In the genomic region with DNA sequence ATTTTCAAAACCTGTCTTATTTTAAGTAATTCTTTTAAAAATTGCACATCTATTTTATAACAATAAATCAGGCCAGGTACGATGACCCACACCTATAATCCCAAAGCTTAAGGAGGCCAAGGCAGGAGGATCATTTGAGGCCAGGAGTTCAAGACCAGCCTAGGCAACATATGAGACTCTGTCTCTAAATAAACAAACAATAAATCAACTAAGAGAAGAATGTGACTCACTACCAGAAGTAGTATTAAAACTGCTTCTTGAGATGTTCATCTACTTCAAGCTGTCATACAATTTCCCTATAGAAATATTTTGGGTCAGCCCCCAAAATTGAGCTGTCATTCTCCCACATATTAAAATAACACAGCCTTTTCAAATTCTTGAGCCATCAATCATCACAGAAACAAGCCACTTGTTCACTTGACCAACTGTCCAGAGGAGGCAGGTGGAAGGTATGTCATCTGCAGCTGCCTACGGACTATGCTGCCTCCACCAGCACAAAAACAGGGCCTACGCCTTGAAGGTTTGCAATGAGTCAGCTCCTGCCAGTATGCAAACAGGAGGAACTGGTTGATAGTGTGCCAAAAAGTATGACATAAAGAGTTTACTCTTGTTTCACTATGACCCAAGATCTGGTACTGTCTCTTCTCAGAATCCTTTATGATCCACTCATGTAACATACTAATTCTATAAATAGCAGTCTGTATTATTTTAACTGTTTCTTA, we compare ENCODE assay signal across 8 cellular contexts. TPM values are rescaled to one million over a fixed set of nuclear protein-coding genes. Genes with fewer than 3 reads are reported as not detected.
DNase-seq lines count a peak whose midpoint lies in the region; ATAC-seq and TF ChIP-seq lines count a peak whose summit lies in the region.

No MANE protein-coding gene starts in this region.

- H3K27ac ChIP-seq in PC-3 (ENCODE audit: low read length) (peak overlapping the region; percentile 63), breast epithelium (peak overlapping the region; percentile 30 to 68), osteoblast (ENCODE audit: low read depth, low read length) (peak overlapping the region; percentile 51)
- H3K27ac ChIP-seq in effector memory CD4-positive, alpha-beta T cell (ENCODE audit: insufficient read depth, low read length, poor library complexity, severe bottlenecking) = no peak overlapping the region

- H3K9me3 ChIP-seq in PC-3 (ENCODE audit: low read length) (no peaks in the 10 kb centered on the region), breast epithelium (no peaks in the 10 kb centered on the region), osteoblast (ENCODE audit: low read depth, low read length) (no peaks in the 10 kb centered on the region)
- H3K9me3 ChIP-seq in effector memory CD4-positive, alpha-beta T cell (ENCODE audit: control insufficient read depth, low read length) = no peaks in the 10 kb centered on the region

- peaks cover 23% of the 10 kb centered on the region for H3K4me1 ChIP-seq in PC-3 (ENCODE audit: insufficient read depth, low read length)
- no peaks in the 10 kb centered on the region for H3K4me1 ChIP-seq in breast epithelium
- H3K4me1 ChIP-seq in osteoblast (ENCODE audit: insufficient read depth, low read length) = peaks cover 10% of the 10 kb centered on the region
- H3K4me1 ChIP-seq in effector memory CD4-positive, alpha-beta T cell (ENCODE audit: control insufficient read depth, insufficient read depth, low read length, poor library complexity, severe bottlenecking) = no peaks in the 10 kb centered on the region

- DNase-seq in BJ (ENCODE audit: low read depth) (peak; percentile 31), PC-3 (peak; percentile 99), breast epithelium (ENCODE audit: low spot score in 2 of 2) (peak; percentile 55 to 58), osteoblast (ENCODE audit: insufficient read length, low spot score, missing footprints) (peak; percentile 9), retina (no peak)
- no peak for DNase-seq in effector memory CD4-positive, alpha-beta T cell

- CTCF ChIA-PET in BJ (lab: Yijun Ruan, JAX) (interaction anchor here (1.4 kb wide), 1 partner anchor 338 kb away, joined by 3 read pairs; no protein-coding TSS in a partner anchor), PC-3 (lab: Charles Lee) (no interaction called here)

- ATAC-seq in GM18870 (IDR thresholded peaks at IDR 0.05; ENCODE audit: unreplicated experiment) (peak; percentile 98), HG03060 (IDR thresholded peaks at IDR 0.05; ENCODE audit: low read depth, unreplicated experiment) (peak; percentile 98), PC-3 (peak; percentile 100)

- H3K27me3 ChIP-seq in BJ (ENCODE audit: control insufficient read depth, insufficient read depth, low read length) = no peaks in the 10 kb centered on the region
- no peaks in the 10 kb centered on the region for H3K27me3 ChIP-seq in PC-3 (ENCODE audit: low read length)
- no peaks in the 10 kb centered on the region for H3K27me3 ChIP-seq in breast epithelium
- no peaks in the 10 kb centered on the region for H3K27me3 ChIP-seq in osteoblast (ENCODE audit: insufficient read depth, low read length)
- no peaks in the 10 kb centered on the region for H3K27me3 ChIP-seq in effector memory CD4-positive, alpha-beta T cell (replicated peaks; ENCODE audit: control insufficient read depth, insufficient read depth, low read length, poor library complexity, severe bottlenecking)

- intact Hi-C loops in PC-3 (cut with micrococcal nuclease) (no loop called here), breast epithelium (cut with DNase I; ENCODE audit: low total_unique reads) (no loop called here)

- H3K79me2 ChIP-seq in PC-3 (ENCODE audit: low read length) (no peaks in the 10 kb centered on the region), osteoblast (ENCODE audit: insufficient read depth, low read length) (no peaks in the 10 kb centered on the region)

- POLR2A ChIA-PET in BJ (lab: Charles Lee) = no interaction called here
- POLR2A ChIA-PET in PC-3 (lab: Charles Lee; ENCODE audit: unreplicated experiment) = interaction anchor here (0.6 to 0.7 kb wide), 2 partner anchors 19 to 197 kb away, joined by 3 read pairs; no protein-coding TSS in a partner anchor

- no peak for TF ChIP-seq CTCF in BJ (IDR thresholded peaks at IDR 0.05; ENCODE audit: insufficient read depth, low read depth, low read length)
- TF ChIP-seq CTCF in PC-3 (conservative IDR thresholded peaks at IDR 0.05; ENCODE audit: low read depth, low read length) = no peak; the same call in 1 of the 2 replicates
- peak in 1 of 3 donors; percentile 36 for TF ChIP-seq CTCF in breast epithelium (IDR thresholded peaks at IDR 0.05)
- TF ChIP-seq CTCF in osteoblast (IDR thresholded peaks at IDR 0.05; ENCODE audit: extremely low read depth, low read depth, low read length) = no peak

- no peak overlapping the region for H3K9ac ChIP-seq in PC-3 (ENCODE audit: low read length)

- H3K36me3 ChIP-seq in BJ (ENCODE audit: control insufficient read depth, insufficient read depth, low read length) (peaks cover 9% of the 10 kb centered on the region), PC-3 (ENCODE audit: low read depth, low read length) (peaks cover 38% of the 10 kb centered on the region), breast epithelium (peaks cover 6% of the 10 kb centered on the region), osteoblast (ENCODE audit: insufficient read depth, low read length) (peaks cover 37% of the 10 kb centered on the region)
- H3K36me3 ChIP-seq in effector memory CD4-positive, alpha-beta T cell (ENCODE audit: control insufficient read depth, insufficient read depth, low read length) = peaks cover 54% of the 10 kb centered on the region

- no peaks in the 10 kb centered on the region for H3K9me2 ChIP-seq in PC-3 (replicated peaks; ENCODE audit: low read length)

- H3K4me2 ChIP-seq in PC-3 (ENCODE audit: low read length) (no peak overlapping the region), osteoblast (ENCODE audit: insufficient read depth, low read length) (peak overlapping the region; percentile 22)

- H3K4me3 ChIP-seq in BJ (ENCODE audit: low read depth, low read length) (no peak overlapping the region), PC-3 (ENCODE audit: low read length) (no peak overlapping the region), breast epithelium (no peak overlapping the region), osteoblast (ENCODE audit: insufficient read depth, low read length) (no peak overlapping the region)
- H3K4me3 ChIP-seq in effector memory CD4-positive, alpha-beta T cell (ENCODE audit: insufficient read depth, low read depth, low read length, poor library complexity, severe bottlenecking) = no peak overlapping the region

- BruUV-seq in PC-3 (replicated peaks; lab: Mats Ljungman, UMichigan) = TSS peak; percentile 75

- H2AFZ ChIP-seq in PC-3 (ENCODE audit: low read length) (no peak overlapping the region), osteoblast (ENCODE audit: low read length) (no peak overlapping the region)

- TF ChIP-seq POLR2A in breast epithelium (IDR thresholded peaks at IDR 0.05) = no peak

- no peaks in the 10 kb centered on the region for H4K20me1 ChIP-seq in PC-3 (ENCODE audit: low read length)
- H4K20me1 ChIP-seq in osteoblast (ENCODE audit: insufficient read depth, low read length) = no peaks in the 10 kb centered on the region

- peaks cover 19% of the 10 kb centered on the region for H3F3A ChIP-seq in PC-3 (ENCODE audit: low read length, unreplicated experiment)

RNA-seq across cellular contexts. Expression of a gene that starts 33.6 kb away (rescaled TPM):
- polyA plus RNA-seq in BJ (2011; rRNA removed) = 34.8 and 40.0 TPM in 2 replicates
- 59.5 and 94.6 TPM in 2 replicates for polyA minus RNA-seq in BJ (2011; rRNA and poly(A)+ RNA removed)
- total RNA-seq in PC-3 (2014; rRNA removed) = 35.3 and 37.6 TPM in 2 replicates
- 100 to 1,000 TPM in 1 of 3 donors, 10 to 100 TPM in 2; 73.1 to 120 (median 87.2) TPM for total RNA-seq in breast epithelium
- 125 and 134 TPM in 2 replicates for total RNA-seq in osteoblast

Comparison
In these comparisons a context has a peak if more than half of its experiments do, and no peak if none do; other contexts are left out.
1. DNase-seq: peak in BJ (single experiment), PC-3 (single experiment), breast epithelium (2 of 2) and osteoblast (single experiment); none in retina (single experiment) and effector memory CD4-positive, alpha-beta T cell (0 of 3).
2. Peak in every context shown above with its lines, with median percentiles within 50 percentile points of each other: ATAC-seq.